12 cellular contexts compared by ENCODE assay signal in the genomic region with DNA sequence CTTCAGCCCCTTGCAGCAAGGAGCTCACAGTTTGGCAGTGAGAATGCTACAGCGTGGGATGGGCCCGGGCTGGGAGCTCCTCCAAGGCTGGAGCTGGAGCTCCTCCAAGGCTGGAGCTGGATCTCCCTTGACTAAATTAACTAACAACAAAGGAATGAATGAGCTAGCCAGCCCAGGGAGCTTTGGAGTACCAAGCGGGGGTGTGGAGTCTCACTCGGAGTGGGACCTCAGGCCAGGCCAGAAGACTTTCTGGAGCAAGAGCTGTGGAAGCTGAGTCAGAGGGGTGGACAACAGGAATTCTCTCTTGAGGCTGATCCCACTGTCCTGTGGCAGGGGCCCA.
DNase-seq lines count a peak whose midpoint lies in the region; ATAC-seq and TF ChIP-seq lines count a peak whose summit lies in the region.
"Had no signal": no experiment of that assay in that cellular context is flagged by ENCODE, and none has a peak within 500 bp of the region (broad histone marks: within the 10 kb centered on the region; RNA-seq: fewer than 3 reads in every experiment).

No MANE protein-coding gene starts in this region.

- no peaks in the 10 kb centered on the region for H3K36me3 Mint-ChIP-seq in osteocyte (ENCODE audit: unreplicated experiment)

- H3K27ac ChIP-seq in ascending aorta = peak overlapping the region; percentile 3 to 24

- H3K36me3 ChIP-seq in ascending aorta = no peaks in the 10 kb centered on the region
- H3K36me3 ChIP-seq: spleen had no signal

- H3K9me3 ChIP-seq in ascending aorta = no peaks in the 10 kb centered on the region
- H3K9me3 ChIP-seq: spleen had no signal

- H3K4me3 ChIP-seq in ascending aorta = no peak overlapping the region
- H3K4me3 ChIP-seq: spleen had no signal

- ATAC-seq in Right ventricle myocardium inferior (peak; percentile 97), HG02610 (IDR thresholded peaks at IDR 0.05; ENCODE audit: unreplicated experiment) (no peak), GM18517 (IDR thresholded peaks at IDR 0.05; ENCODE audit: unreplicated experiment) (no peak), GM19035 (IDR thresholded peaks at IDR 0.05; ENCODE audit: unreplicated experiment) (no peak)

- peaks cover 5 to 8% of the 10 kb centered on the region in 2 donors for H3K4me1 ChIP-seq in ascending aorta

- no peaks in the 10 kb centered on the region for H3K27me3 ChIP-seq in ascending aorta
- H3K27me3 ChIP-seq: spleen had no signal

- H3K27me3 Mint-ChIP-seq in osteocyte (ENCODE audit: unreplicated experiment) = peaks cover 2% of the 10 kb centered on the region
- H3K27me3 Mint-ChIP-seq: CD4-positive, alpha-beta T cell had no signal

- no peaks in the 10 kb centered on the region for H3K9me3 Mint-ChIP-seq in osteocyte (ENCODE audit: unreplicated experiment)
- H3K9me3 Mint-ChIP-seq: CD4-positive, alpha-beta T cell had no signal

- no peak overlapping the region for H3K27ac Mint-ChIP-seq in osteocyte (ENCODE audit: unreplicated experiment)
- H3K27ac Mint-ChIP-seq: CD4-positive, alpha-beta T cell had no signal

- TF ChIP-seq CTCF in AG09319 (IDR thresholded peaks at IDR 0.05; ENCODE audit: low read depth, low read length) = no peak
- no peak for TF ChIP-seq CTCF in ascending aorta (IDR thresholded peaks at IDR 0.05)
- TF ChIP-seq CTCF in osteocyte (IDR thresholded peaks at IDR 0.05) = no peak

- H3K4me1 Mint-ChIP-seq in osteocyte (ENCODE audit: unreplicated experiment) = peaks cover 2% of the 10 kb centered on the region

- intact Hi-C loops in ascending aorta (cut with DNase I) (no loop called here), Right ventricle myocardium inferior (cut with DNase I) (no loop called here)

- no peak overlapping the region for H3K4me3 Mint-ChIP-seq in osteocyte (ENCODE audit: unreplicated experiment)
- H3K4me3 Mint-ChIP-seq: CD4-positive, alpha-beta T cell had no signal

- peak; percentile 87 for DNase-seq in AG09319 (ENCODE audit: extremely low read depth, low read depth)
- DNase-seq in ascending aorta (ENCODE audit: low spot score in 2 of 2) = peak; percentile 54 to 90
- peak; percentile 59 for DNase-seq in Right ventricle myocardium inferior (ENCODE audit: missing footprints)
- DNase-seq in osteocyte (ENCODE audit: extremely low spot score, unreplicated experiment) = peak; percentile 56
- no peak for DNase-seq in KG1 (lab: John Stamatoyannopoulos, UW)
- DNase-seq: CD4-positive, alpha-beta T cell; H7; spleen; stimulated activated naive CD4-positive, alpha-beta T cell treated with Interleukin-2 at 50 U/mL for 16 hours had no signal
